ENCODE assay signal across 9 cellular contexts in the genomic region with DNA sequence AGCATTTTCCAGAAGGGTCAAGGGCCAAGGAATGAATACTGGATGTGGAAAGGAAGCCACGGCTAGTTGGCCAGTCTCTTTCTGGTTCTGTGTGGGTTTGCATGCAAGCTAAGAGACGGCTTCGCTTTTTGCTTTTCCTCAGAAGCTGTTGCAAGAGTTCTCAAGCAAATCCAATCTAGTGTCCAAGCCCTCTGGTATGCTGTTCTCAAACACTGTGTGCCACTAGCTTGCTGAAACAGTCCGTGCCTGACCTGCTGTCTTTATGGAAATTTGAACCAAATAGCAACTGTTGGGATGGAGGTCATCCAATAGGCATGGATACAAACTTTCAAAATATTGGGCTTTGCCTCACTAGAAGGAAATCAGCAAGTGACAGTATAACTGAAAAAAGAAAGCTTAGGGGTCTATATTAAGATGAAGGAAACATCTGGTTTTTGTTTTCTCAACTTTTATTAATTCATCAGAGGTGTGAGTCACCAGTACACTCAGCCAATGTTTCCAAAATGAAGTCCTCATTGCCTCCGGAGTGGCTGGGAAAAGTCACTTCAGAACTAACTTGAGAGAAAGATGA.
A peak's percentile ranks its signal among the peaks of the same experiment; 100 is the strongest.
DNase-seq lines count a peak whose midpoint lies in the region; ATAC-seq, FAIRE-seq and TF ChIP-seq lines count a peak whose summit lies in the region.
"Had no signal": no experiment of that assay in that cellular context is flagged by ENCODE, and none has a peak within 500 bp of the region (broad histone marks: within the 10 kb centered on the region; RNA-seq: fewer than 3 reads in every experiment).

No MANE protein-coding gene starts in this region.

- H3K79me2 ChIP-seq in GM23248 (ENCODE audit: insufficient read depth) (no peaks in the 10 kb centered on the region), hepatocyte (no peaks in the 10 kb centered on the region)

- H3K36me3 ChIP-seq in GM23248 (ENCODE audit: low read depth) (no peaks in the 10 kb centered on the region), hepatocyte (replicated peaks; ENCODE audit: insufficient read depth, low read depth) (no peaks in the 10 kb centered on the region)

- H3K4me2 ChIP-seq in GM23248 (ENCODE audit: unreplicated experiment) (peak overlapping the region; percentile 67), hepatocyte (no peak overlapping the region)

- 2 to 3% methylated on average over 5 of the region's 5 CpGs for WGBS in GM23248 (ENCODE audit: low coverage in 1 of 2, low lambda C conversion rate in 2 of 2, missing lambda C conversion rate in 2 of 2), 2 experiments
- 78% methylated on average over 5 of the region's 5 CpGs for WGBS in hepatocyte (ENCODE audit: low lambda C conversion rate, missing lambda C conversion rate)

- H3K27me3 ChIP-seq in GM23248 (replicated peaks; ENCODE audit: insufficient read depth) (no peaks in the 10 kb centered on the region), hepatocyte (no peaks in the 10 kb centered on the region)

- no peak for FAIRE-seq in urothelium cell line (lab: Jason Lieb, UNC)

- H2AFZ ChIP-seq in GM23248 (peak overlapping the region; percentile 41; the same call in 1 of the 2 replicates), hepatocyte (no peak overlapping the region)

- no peak for TF ChIP-seq CTCF in cardiac fibroblast (IDR thresholded peaks at IDR 0.05; ENCODE audit: low read depth, low read length)
- TF ChIP-seq CTCF in hepatocyte (IDR thresholded peaks at IDR 0.05; ENCODE audit: poor library complexity), result no peak
- TF ChIP-seq CTCF in GM10266 (IDR thresholded peaks at IDR 0.05; ENCODE audit: control insufficient read depth, insufficient read depth, low read depth, missing control alignments), result no peak

- peaks cover 18% of the 10 kb centered on the region for H3F3A ChIP-seq in GM23248 (ENCODE audit: insufficient read depth)

- H3K9me2 ChIP-seq in GM23248 (ENCODE audit: insufficient read depth) (no peaks in the 10 kb centered on the region), hepatocyte (replicated peaks; ENCODE audit: insufficient read depth) (no peaks in the 10 kb centered on the region)

- H3K4me1 ChIP-seq in GM23248 (ENCODE audit: insufficient read depth), result peaks cover 14% of the 10 kb centered on the region
- no peaks in the 10 kb centered on the region for H3K4me1 ChIP-seq in hepatocyte (ENCODE audit: insufficient read depth)

- H3K9ac ChIP-seq in GM23248, result peak overlapping the region; percentile 81

- H3K9me3 ChIP-seq in GM23248 (ENCODE audit: low read depth), result no peaks in the 10 kb centered on the region
- H3K9me3 ChIP-seq in hepatocyte (ENCODE audit: low read depth), result no peaks in the 10 kb centered on the region

- no peak for ATAC-seq in GM18502 (IDR thresholded peaks at IDR 0.05; ENCODE audit: poor library complexity, unreplicated experiment)

- H3K4me3 ChIP-seq in GM23248, result peak overlapping the region; percentile 52
- no peak overlapping the region for H3K4me3 ChIP-seq in cardiac fibroblast (replicated peaks in 1 of 2; ENCODE audit: low read depth in 2 of 2, low read length in 2 of 2)
- no peak overlapping the region for H3K4me3 ChIP-seq in hepatocyte

- in situ Hi-C loops in GM23248 (cut with MboI), result no loop called here

- H4K20me1 ChIP-seq in GM23248 (ENCODE audit: insufficient read depth) (no peaks in the 10 kb centered on the region), hepatocyte (ENCODE audit: insufficient read depth, poor library complexity, severe bottlenecking) (no peaks in the 10 kb centered on the region)

- H3K27ac ChIP-seq in GM23248 (peak overlapping the region; percentile 93), hepatocyte (peak overlapping the region; percentile 51)

- DNase-seq in GM23248 (peak; percentile 86), cardiac fibroblast (ENCODE audit: low read depth in 2 of 2) (peak; percentile 82), hepatocyte (ENCODE audit: low spot score) (peak; percentile 14), stromal cell of bone marrow (ENCODE audit: low read depth) (peak; percentile 84), urothelium cell line (ENCODE audit: low spot score) (no peak), GM10266 (ENCODE audit: extremely low spot score) (no peak)
- DNase-seq in activated naive CD4-positive, alpha-beta T cell (lab: John Stamatoyannopoulos, UW), result no peak
- DNase-seq: activated T-cell treated with anti-CD3 and anti-CD28 coated beads, Interleukin-2, amount 50 U/mL, for 48 hours had no signal

Comparison
In these comparisons a context has a peak if more than half of its experiments do, and no peak if none do; other contexts are left out.
1. DNase-seq: peak in GM23248 (single experiment), cardiac fibroblast (2 of 2), hepatocyte (single experiment) and stromal cell of bone marrow (single experiment); none in urothelium cell line (single experiment), activated naive CD4-positive, alpha-beta T cell (0 of 4) and GM10266 (single experiment).